ENCODE assay signal across 8 cellular contexts in genomic region chr1:1279028-1279427, GRCh38.
"Had no signal": no experiment of that assay in that cellular context is flagged by ENCODE, and none has a peak within 500 bp of the region (broad histone marks: within the 10 kb centered on the region; RNA-seq: fewer than 3 reads in every experiment).

No MANE protein-coding gene starts in this region.

- H3K4me2 ChIP-seq: GM23338 had no signal

- H2AFZ ChIP-seq: GM23248, GM23338 had no signal

- H3K4me3 ChIP-seq: GM23248, GM23338, HAP-1 had no signal

- DNase-seq: GM23248, GOT3, H7, H9, HCEC 1CT, HFFc6 had no signal

- H3K27ac ChIP-seq: GM23248 had no signal

- H3K9ac ChIP-seq: GM23248 had no signal

- H3K36me3 ChIP-seq: HAP-1 had no signal
